ENCODE assay signal across 15 cellular contexts in the genomic region with DNA sequence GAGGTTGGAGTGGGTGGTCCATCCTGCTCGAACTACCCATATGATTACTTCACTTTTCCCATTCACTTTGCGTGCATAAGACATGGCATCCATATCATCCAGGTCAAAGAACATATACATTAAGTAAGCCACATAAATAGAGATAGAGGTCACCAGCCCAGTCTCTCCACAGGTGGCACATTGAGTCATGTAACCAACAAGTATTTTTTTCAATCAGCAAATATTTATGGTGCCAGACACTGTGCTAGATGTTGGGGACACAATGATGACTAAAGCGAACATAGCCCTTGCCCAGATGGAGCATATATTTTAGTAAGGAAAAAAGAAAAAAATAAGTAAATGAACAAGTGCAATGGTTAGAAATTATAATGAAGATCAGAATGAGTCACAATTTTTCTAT.
DNase-seq lines count a peak whose midpoint lies in the region; ATAC-seq and TF ChIP-seq lines count a peak whose summit lies in the region.
"Had no signal": no experiment of that assay in that cellular context is flagged by ENCODE, and none has a peak within 500 bp of the region (broad histone marks: within the 10 kb centered on the region; RNA-seq: fewer than 3 reads in every experiment).

No MANE protein-coding gene starts in this region.

- no peak for ATAC-seq in PC-3
- ATAC-seq in HG03521 (IDR thresholded peaks at IDR 0.05; ENCODE audit: unreplicated experiment): no peak

- POLR2A ChIA-PET in PC-3 (lab: Charles Lee; ENCODE audit: unreplicated experiment): no interaction called here

- H3K4me1 ChIP-seq in PC-3 (ENCODE audit: insufficient read depth, low read length) (peaks cover 16% of the 10 kb centered on the region), stomach smooth muscle (ENCODE audit: control insufficient read depth, insufficient read depth, low read length) (peaks cover 58% of the 10 kb centered on the region), MM.1S (ENCODE audit: low read length) (no peaks in the 10 kb centered on the region)

- DNase-seq in Daoy (ENCODE audit: low read depth) (peak; percentile 62), PC-3 (peak; percentile 16), astrocyte of the spinal cord (ENCODE audit: low read depth, low spot score) (peak; percentile 14), MM.1S (no peak), COLO829 (ENCODE audit: low spot score) (no peak)
- DNase-seq: DMS79 treated with DMSO at 0.1 percent for 48 hours, GDM1, NCI-H187 treated with DMSO at 0.1 percent for 48 hours, NCI-H446 treated with DMSO at 0.1 percent for 48 hours, NCI-H82, Peyer's patch, Right ventricle myocardium superior had no signal

- no peak overlapping the region for H3K4me3 ChIP-seq in PC-3 (ENCODE audit: low read length)
- H3K4me3 ChIP-seq in astrocyte of the spinal cord (ENCODE audit: low read depth, low read length): no peak overlapping the region
- no peak overlapping the region for H3K4me3 ChIP-seq in stomach smooth muscle (ENCODE audit: low read length in 2 of 2)
- no peak overlapping the region for H3K4me3 ChIP-seq in MM.1S (ENCODE audit: low read length)
- H3K4me3 ChIP-seq: Peyer's patch had no signal

- H3K36me3 ChIP-seq in PC-3 (ENCODE audit: low read depth, low read length) (no peaks in the 10 kb centered on the region), stomach smooth muscle (ENCODE audit: control insufficient read depth in 2 of 2, insufficient read depth in 2 of 2, low read length in 2 of 2) (no peaks in the 10 kb centered on the region), MM.1S (replicated peaks; ENCODE audit: insufficient read depth, low read length) (no peaks in the 10 kb centered on the region)
- H3K36me3 ChIP-seq: Peyer's patch had no signal

- H3K27ac ChIP-seq in PC-3 (ENCODE audit: low read length) (no peak overlapping the region), stomach smooth muscle (ENCODE audit: low read length) (peak overlapping the region; percentile 38), MM.1S (ENCODE audit: low read length) (no peak overlapping the region)
- H3K27ac ChIP-seq: KMS-11, Peyer's patch had no signal

- intact Hi-C loops in PC-3 (cut with micrococcal nuclease): no loop called here

- H4K20me1 ChIP-seq in PC-3 (ENCODE audit: low read length): no peaks in the 10 kb centered on the region
- no peaks in the 10 kb centered on the region for H4K20me1 ChIP-seq in MM.1S (ENCODE audit: insufficient read depth, low read length)

- H2AFZ ChIP-seq in PC-3 (ENCODE audit: low read length) (no peak overlapping the region), MM.1S (ENCODE audit: low read length) (no peak overlapping the region)

- CTCF ChIA-PET in PC-3 (lab: Charles Lee): no interaction called here

- BruUV-seq in PC-3 (replicated peaks; lab: Mats Ljungman, UMichigan): no TSS peak

- TF ChIP-seq CTCF in PC-3 (conservative IDR thresholded peaks at IDR 0.05; ENCODE audit: low read depth, low read length) (no peak), astrocyte of the spinal cord (IDR thresholded peaks at IDR 0.05; ENCODE audit: low read depth, low read length) (no peak), MM.1S (IDR thresholded peaks at IDR 0.05; ENCODE audit: low read length) (no peak)

- H3K79me2 ChIP-seq in PC-3 (ENCODE audit: low read length) (no peaks in the 10 kb centered on the region), MM.1S (ENCODE audit: low read length) (no peaks in the 10 kb centered on the region)

- H3K27me3 ChIP-seq in PC-3 (ENCODE audit: low read length): no peaks in the 10 kb centered on the region
- H3K27me3 ChIP-seq in stomach smooth muscle (ENCODE audit: control insufficient read depth in 1 of 2, insufficient read depth in 2 of 2, low read length in 2 of 2): no peaks in the 10 kb centered on the region
- H3K27me3 ChIP-seq in MM.1S (replicated peaks; ENCODE audit: insufficient read depth, low read length): no peaks in the 10 kb centered on the region
- H3K27me3 ChIP-seq: Peyer's patch had no signal

- H3K9me2 ChIP-seq in PC-3 (replicated peaks; ENCODE audit: low read length): no peaks in the 10 kb centered on the region
- no peaks in the 10 kb centered on the region for H3K9me2 ChIP-seq in MM.1S (replicated peaks; ENCODE audit: insufficient read depth, low read length)

- H3K9ac ChIP-seq in PC-3 (ENCODE audit: low read length) (no peak overlapping the region), stomach smooth muscle (ENCODE audit: low read length in 2 of 2) (no peak overlapping the region), MM.1S (ENCODE audit: low read length) (no peak overlapping the region)
- H3K9ac ChIP-seq: KMS-11 had no signal

- H3F3A ChIP-seq in PC-3 (ENCODE audit: low read length, unreplicated experiment) (no peaks in the 10 kb centered on the region), MM.1S (ENCODE audit: insufficient read depth, low read length) (no peaks in the 10 kb centered on the region)

- H3K4me2 ChIP-seq in PC-3 (ENCODE audit: low read length): no peak overlapping the region
- H3K4me2 ChIP-seq in MM.1S (ENCODE audit: low read depth, low read length): no peak overlapping the region
- H3K4me2 ChIP-seq: KMS-11 had no signal

- H3K9me3 ChIP-seq in PC-3 (ENCODE audit: low read length) (no peaks in the 10 kb centered on the region), stomach smooth muscle (ENCODE audit: control insufficient read depth in 2 of 2, low read length in 2 of 2) (no peaks in the 10 kb centered on the region), MM.1S (replicated peaks; ENCODE audit: insufficient read depth, low read length) (no peaks in the 10 kb centered on the region)
- H3K9me3 ChIP-seq: Peyer's patch had no signal

- in situ Hi-C loops in astrocyte of the spinal cord (cut with HindIII; ENCODE audit: low sequenced_read_pairs): no loop called here

Comparison
In these comparisons a context has a peak if more than half of its experiments do, and no peak if none do; other contexts are left out.
1. DNase-seq: peak in Daoy (single experiment), PC-3 (single experiment) and astrocyte of the spinal cord (single experiment); none in MM.1S (single experiment) and COLO829 (single experiment).